Comparison of ENCODE assay signal across 12 cellular contexts in the genomic region with DNA sequence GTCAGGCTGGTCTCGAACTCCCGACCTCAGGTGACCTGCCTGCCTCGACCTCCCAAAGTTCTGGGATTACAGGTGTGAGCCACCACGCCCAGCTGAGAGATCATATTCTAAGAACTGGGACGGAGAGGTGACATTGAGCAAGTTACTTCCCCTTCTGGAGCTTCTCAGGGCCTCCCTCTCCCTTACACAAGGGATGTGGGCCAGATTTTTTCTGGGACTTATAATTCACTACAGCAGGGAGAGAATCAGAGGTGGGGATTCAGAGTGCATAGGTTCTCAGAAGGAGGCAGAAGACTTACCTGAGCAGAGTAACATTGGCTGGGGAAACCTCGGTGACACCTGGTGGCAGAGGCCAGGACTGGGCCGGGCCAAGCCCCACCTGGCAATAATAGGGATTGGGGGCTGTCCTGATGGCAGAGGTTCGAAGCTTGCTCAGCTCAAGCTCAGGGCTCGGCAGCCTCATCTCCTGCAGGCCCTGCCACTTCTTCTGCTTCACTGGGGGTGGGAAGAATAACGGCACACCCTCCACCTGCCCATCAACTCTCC. TPM values are rescaled to one million over a fixed set of nuclear protein-coding genes. Genes with fewer than 3 reads are reported as not detected.
DNase-seq lines count a peak whose midpoint lies in the region; ATAC-seq, FAIRE-seq and TF ChIP-seq lines count a peak whose summit lies in the region.
"Had no signal": no experiment of that assay in that cellular context is flagged by ENCODE, and none has a peak within 500 bp of the region (broad histone marks: within the 10 kb centered on the region; RNA-seq: fewer than 3 reads in every experiment).

No MANE protein-coding gene starts in this region.

- H3K4me1 ChIP-seq in DOHH2 (ENCODE audit: control insufficient read depth, low read length), result peaks cover 17% of the 10 kb centered on the region

- peaks cover 33% of the 10 kb centered on the region for H3K27me3 ChIP-seq in DOHH2 (ENCODE audit: control insufficient read depth, low read length)
- H3K27me3 ChIP-seq in bronchial epithelial cell (ENCODE audit: control insufficient read depth, insufficient read depth, low read length), result peaks cover 26% of the 10 kb centered on the region

- TF ChIP-seq CTCF in DOHH2 (IDR thresholded peaks at IDR 0.05; ENCODE audit: low read depth, low read length, poor library complexity, severe bottlenecking) (peak; percentile 10), bronchial epithelial cell (IDR thresholded peaks at IDR 0.05; ENCODE audit: insufficient read depth, low read length, severe bottlenecking) (peak; percentile 11)

- ATAC-seq in GM18873 (IDR thresholded peaks at IDR 0.05; ENCODE audit: low FRiP score, unreplicated experiment), result no peak

- H3K9me3 ChIP-seq in DOHH2 (ENCODE audit: control insufficient read depth, insufficient read depth, low read length), result no peaks in the 10 kb centered on the region
- H3K9me3 ChIP-seq: adrenal gland had no signal

- H3K36me3 ChIP-seq in DOHH2 (ENCODE audit: control insufficient read depth, low read length) (no peaks in the 10 kb centered on the region), bronchial epithelial cell (ENCODE audit: control insufficient read depth, insufficient read depth, low read length) (no peaks in the 10 kb centered on the region)
- H3K36me3 ChIP-seq: adrenal gland had no signal

- FAIRE-seq in bronchial epithelial cell (lab: Jason Lieb, UNC), result peak; percentile 7
- FAIRE-seq: colon, TTC549 had no signal

- H3K9me2 ChIP-seq in DOHH2 (replicated peaks; ENCODE audit: control insufficient read depth, low read length), result no peaks in the 10 kb centered on the region

- no peaks in the 10 kb centered on the region for H3F3A ChIP-seq in DOHH2 (ENCODE audit: control insufficient read depth, insufficient read depth)

- DNase-seq in HuH-7 (ENCODE audit: low spot score) (peak; percentile 35), bronchial epithelial cell (ENCODE audit: low read depth) (no peak), NCI-H748 treated with DMSO at 0.1 percent for 48 hours (lab: John Stamatoyannopoulos, UW) (no peak)
- no peak for DNase-seq in activated T-cell treated with anti-CD3 and anti-CD28 coated beads, Interleukin-2, amount 50 U/mL, for 48 hours
- DNase-seq: adrenal gland; DMS79 treated with DMSO at 0.1 percent for 48 hours; NCI-H2171; stimulated activated naive CD4-positive, alpha-beta T cell treated with Interleukin-2 at 50 U/mL for 16 hours had no signal

- H3K4me2 ChIP-seq in DOHH2 (ENCODE audit: low read length), result no peak overlapping the region

- H4K20me1 ChIP-seq in DOHH2 (ENCODE audit: control insufficient read depth, insufficient read depth, low read depth, low read length), result no peaks in the 10 kb centered on the region

- H3K79me2 ChIP-seq in DOHH2 (ENCODE audit: control insufficient read depth, low read length), result no peaks in the 10 kb centered on the region

- no peak overlapping the region for H3K27ac ChIP-seq in DOHH2 (ENCODE audit: low read depth, low read length)
- H3K27ac ChIP-seq: adrenal gland had no signal

- H3K4me3 ChIP-seq in DOHH2 (ENCODE audit: low read length) (no peak overlapping the region), bronchial epithelial cell (ENCODE audit: low read depth, low read length) (no peak overlapping the region)
- H3K4me3 ChIP-seq: adrenal gland had no signal

RNA-seq across cellular contexts. Expression of a gene that starts 6.8 kb away (rescaled TPM):
- total RNA-seq in bronchial epithelial cell, result 0.13 TPM in 1 of 2 replicates, not detected in the other

RNA-seq across cellular contexts. Expression of a gene that starts 13.2 kb away (rescaled TPM):
- 0.79 and 3.1 TPM in 2 replicates for total RNA-seq in bronchial epithelial cell

RNA-seq across cellular contexts. Expression of a gene that starts 37.2 kb away (rescaled TPM):
- 10.3 and 12.0 TPM in 2 replicates for total RNA-seq in bronchial epithelial cell

RNA-seq across cellular contexts. Expression of a gene that starts 52.1 kb away (rescaled TPM):
- 3.9 and 11.4 TPM in 2 replicates for total RNA-seq in bronchial epithelial cell
